19 cellular contexts compared by ENCODE assay signal in the genomic region with DNA sequence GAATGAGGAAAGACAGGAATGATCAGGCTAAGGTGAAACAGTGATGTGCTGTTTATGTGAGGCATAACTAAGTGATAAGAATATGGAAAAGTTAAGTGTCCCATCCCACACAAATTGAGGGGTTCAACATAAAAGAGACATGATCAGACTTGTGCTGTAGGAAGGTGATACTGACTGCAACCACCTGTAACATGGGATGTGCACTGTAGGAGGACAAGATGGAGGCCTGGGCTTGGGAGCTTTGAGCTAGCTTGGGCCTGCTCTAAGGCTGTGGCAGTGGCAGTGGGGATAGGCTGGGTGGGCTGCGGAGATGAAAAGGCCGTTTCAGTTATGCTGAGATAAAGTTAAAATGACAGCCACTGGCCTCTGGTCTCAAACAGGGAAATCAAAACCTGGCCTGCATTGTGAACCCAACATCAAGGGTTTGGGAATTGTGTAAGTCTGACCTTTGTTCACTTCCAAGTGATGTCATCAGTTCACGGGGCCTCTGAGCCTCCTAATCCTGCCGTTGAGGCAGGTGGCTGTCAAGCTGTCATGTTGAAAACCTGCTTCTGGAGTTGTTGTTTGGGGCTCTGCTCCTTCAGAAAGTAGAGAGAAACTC.
A peak's percentile ranks its signal among the peaks of the same experiment; 100 is the strongest.
DNase-seq lines count a peak whose midpoint lies in the region; ATAC-seq, FAIRE-seq and TF ChIP-seq lines count a peak whose summit lies in the region.
"Had no signal": no experiment of that assay in that cellular context is flagged by ENCODE, and none has a peak within 500 bp of the region (broad histone marks: within the 10 kb centered on the region; RNA-seq: fewer than 3 reads in every experiment).

No MANE protein-coding gene starts in this region.

- no peak overlapping the region for H4K91ac ChIP-seq in H1 (replicated peaks; ENCODE audit: insufficient read length, low read length)

- peaks cover 8% of the 10 kb centered on the region for H3K27me3 Mint-ChIP-seq in neural progenitor cell (ENCODE audit: insufficient read depth, low read depth)
- H3K27me3 Mint-ChIP-seq: CD4-positive, CD25-positive, alpha-beta regulatory T cell had no signal

- H3K36me3 Mint-ChIP-seq in neural progenitor cell = no peaks in the 10 kb centered on the region
- H3K36me3 Mint-ChIP-seq: CD4-positive, CD25-positive, alpha-beta regulatory T cell had no signal

- H3F3A ChIP-seq in neural progenitor cell (ENCODE audit: low read depth) = no peaks in the 10 kb centered on the region

- H3K27me3 ChIP-seq in H1 (replicated peaks in 1 of 4; ENCODE audit: control insufficient read depth in 3 of 4, extremely low read depth in 1 of 4, insufficient read depth in 3 of 4, low read length in 3 of 4) (no peaks in the 10 kb centered on the region), neural progenitor cell (no peaks in the 10 kb centered on the region)
- H3K27me3 ChIP-seq: BE2C had no signal

- no peaks in the 10 kb centered on the region for H3K79me1 ChIP-seq in H1 (ENCODE audit: low read depth, low read length)

- no peaks in the 10 kb centered on the region for H3K4me1 Mint-ChIP-seq in neural progenitor cell
- H3K4me1 Mint-ChIP-seq: CD4-positive, CD25-positive, alpha-beta regulatory T cell; GM23338 had no signal

- no peak overlapping the region for H2BK5ac ChIP-seq in H1 (ENCODE audit: low read depth, low read length)

- H3K4me3 ChIP-seq in H1 (ENCODE audit: extremely low read depth in 1 of 4, insufficient read depth in 2 of 4, low read depth in 3 of 4, low read length in 4 of 4) (no peak overlapping the region), neural progenitor cell (no peak overlapping the region)
- H3K4me3 ChIP-seq: GM12878, GM23338 had no signal

- H3K9ac ChIP-seq in H1 (replicated peaks in 1 of 4; ENCODE audit: extremely low read depth in 1 of 4, low read depth in 3 of 4, low read length in 3 of 4) (no peak overlapping the region), neural progenitor cell (no peak overlapping the region)
- H3K9ac ChIP-seq: SK-N-SH had no signal

- H3K56ac ChIP-seq in H1 (replicated peaks; ENCODE audit: insufficient read length, low read depth, low read length) = no peak overlapping the region

- no peaks in the 10 kb centered on the region for H3K9me3 ChIP-seq in H1 (ENCODE audit: insufficient read depth in 2 of 2, low read depth in 1 of 2, low read length in 1 of 2)
- H3K9me3 ChIP-seq in neural progenitor cell (ENCODE audit: low read depth) = no peaks in the 10 kb centered on the region
- H3K9me3 ChIP-seq: BE2C, SK-N-SH had no signal

- no peak overlapping the region for H2AK5ac ChIP-seq in H1 (ENCODE audit: low read depth, low read length)

- H3K27ac ChIP-seq in H1 (ENCODE audit: low read depth, low read length) = no peak overlapping the region
- no peak overlapping the region for H3K27ac ChIP-seq in neural progenitor cell
- H3K27ac ChIP-seq: HL-60 had no signal

- H3K79me2 ChIP-seq in H1 (ENCODE audit: control insufficient read depth in 1 of 2, insufficient read depth in 2 of 2, low read length in 2 of 2) (no peaks in the 10 kb centered on the region), neural progenitor cell (ENCODE audit: low read depth) (no peaks in the 10 kb centered on the region)

- H3K18ac ChIP-seq in H1 (ENCODE audit: extremely low read depth, low read length) = no peak overlapping the region

- no peak overlapping the region for H3K4me2 ChIP-seq in H1 (ENCODE audit: insufficient read depth in 1 of 2, low read depth in 2 of 2, low read length in 2 of 2)
- no peak overlapping the region for H3K4me2 ChIP-seq in neural progenitor cell
- H3K4me2 ChIP-seq: GM23338, SK-N-SH had no signal

- H4K5ac ChIP-seq in H1 (ENCODE audit: insufficient read length, low read depth, low read length) = no peak overlapping the region

- H3K4me1 ChIP-seq in H1 (replicated peaks in 1 of 4; ENCODE audit: control insufficient read depth in 3 of 4, insufficient read depth in 4 of 4, low read length in 3 of 4) (no peaks in the 10 kb centered on the region), neural progenitor cell (no peaks in the 10 kb centered on the region)
- H3K4me1 ChIP-seq: BE2C had no signal

- H3K9me3 Mint-ChIP-seq in neural progenitor cell = no peaks in the 10 kb centered on the region
- H3K9me3 Mint-ChIP-seq: CD4-positive, CD25-positive, alpha-beta regulatory T cell; GM23338 had no signal

- H3K14ac ChIP-seq in H1 (ENCODE audit: insufficient read length) = no peak overlapping the region

- FAIRE-seq in H1 (lab: Jason Lieb, UNC) = no peak
- FAIRE-seq: A204.1, GM12878, GM19239 had no signal

- TF ChIP-seq RAD21 in H1 (IDR thresholded peaks at IDR 0.05 in 1 of 2, conservative IDR thresholded peaks at IDR 0.05 in 1 of 2; ENCODE audit: low read depth in 2 of 2, low read length in 2 of 2) = no peak

- no peak overlapping the region for H3K27ac Mint-ChIP-seq in neural progenitor cell
- H3K27ac Mint-ChIP-seq: CD4-positive, CD25-positive, alpha-beta regulatory T cell; GM23338 had no signal

- CTCF ChIA-PET in H1 (lab: Charles Lee; ENCODE audit: partially characterized antibody) = interaction anchor here (0.6 to 2.9 kb wide), 3 partner anchors 10 to 258 kb away, joined by 3 to 16 read pairs (median 4); no protein-coding TSS in a partner anchor

- no peak overlapping the region for H4K8ac ChIP-seq in H1 (ENCODE audit: extremely low read depth, insufficient read depth, low read length)

- no peak for ATAC-seq in HG03175 (IDR thresholded peaks at IDR 0.05; ENCODE audit: unreplicated experiment)
- no peak for ATAC-seq in omental fat pad (ENCODE audit: low FRiP score)
- ATAC-seq: GM12878, GM23338 had no signal

- H3K23me2 ChIP-seq in H1 (ENCODE audit: low read depth, low read length) = no peaks in the 10 kb centered on the region

- H2BK12ac ChIP-seq in H1 (ENCODE audit: low read depth, low read length) = no peak overlapping the region

- H2BK15ac ChIP-seq in H1 (ENCODE audit: low read length) = no peak overlapping the region

- no peak overlapping the region for H3K23ac ChIP-seq in H1 (ENCODE audit: insufficient read length)

- TF ChIP-seq POLR2A in H1 (IDR thresholded peaks at IDR 0.05; ENCODE audit: control extremely low read depth in 1 of 2, low read depth in 2 of 2, low read length in 2 of 2) = no peak

- no peak overlapping the region for H2BK20ac ChIP-seq in H1 (ENCODE audit: low read length)

- no peak overlapping the region for H3K4me3 Mint-ChIP-seq in neural progenitor cell
- H3K4me3 Mint-ChIP-seq: CD4-positive, CD25-positive, alpha-beta regulatory T cell; GM23338 had no signal

- POLR2A ChIA-PET in H1 (lab: Charles Lee; ENCODE audit: partially characterized antibody) = no interaction called here

- no peak overlapping the region for H3K4ac ChIP-seq in H1 (replicated peaks; ENCODE audit: insufficient read length, low read depth, low read length)

- no peaks in the 10 kb centered on the region for H3K36me3 ChIP-seq in H1 (ENCODE audit: control insufficient read depth in 2 of 4, insufficient read depth in 4 of 4, low read length in 3 of 4)
- H3K36me3 ChIP-seq in neural progenitor cell = no peaks in the 10 kb centered on the region
- H3K36me3 ChIP-seq: BE2C had no signal

- H2AFZ ChIP-seq in H1 (ENCODE audit: low read length) (peak overlapping the region; percentile 63; the same call in 1 of the 2 replicates), neural progenitor cell (replicated peaks) (no peak overlapping the region)
- H2AFZ ChIP-seq: GM23338 had no signal

- no peak overlapping the region for H2BK120ac ChIP-seq in H1 (replicated peaks; ENCODE audit: low read depth, low read length)

- 96% methylated on average over 4 of the region's 4 CpGs; no CpG with 5 or more reads in 1 of the 2 experiments for WGBS in H1 (ENCODE audit: extremely low coverage in 1 of 2, insufficient coverage in 1 of 2, insufficient read length in 1 of 2, insufficient replicate concordance in 2 of 2, low coverage in 1 of 2, low lambda C conversion rate in 2 of 2, missing lambda C conversion rate in 1 of 2), 2 experiments

- TF ChIP-seq CTCF in H1 (IDR thresholded peaks at IDR 0.05; ENCODE audit: control extremely low read depth in 1 of 3, insufficient read depth in 1 of 3, low read depth in 1 of 3, low read length in 3 of 3) (no peak), neural progenitor cell (IDR thresholded peaks at IDR 0.05) (no peak), omental fat pad (IDR thresholded peaks at IDR 0.05) (no peak)

- TF ChIP-seq EP300 in H1 (IDR thresholded peaks at IDR 0.05; ENCODE audit: borderline replicate concordance in 1 of 2, low read depth in 2 of 2, low read length in 2 of 2) = no peak

- H4K20me1 ChIP-seq in H1 (replicated peaks in 1 of 2; ENCODE audit: control insufficient read depth in 1 of 2, insufficient read depth in 2 of 2, low read length in 2 of 2) (no peaks in the 10 kb centered on the region), neural progenitor cell (ENCODE audit: low read depth) (no peaks in the 10 kb centered on the region)

- DNase-seq in COLO668 (lab: John Stamatoyannopoulos, UW; ENCODE audit: unreplicated experiment) = peak; percentile 19
- peak; percentile 5 for DNase-seq in LoVo (ENCODE audit: low spot score)
- DNase-seq in H1 (ENCODE audit: low read depth in 1 of 2, low spot score in 2 of 2) = no peak
- peak; percentile 10 for DNase-seq in neural progenitor cell (ENCODE audit: low spot score)
- no peak for DNase-seq in SKM-1 (lab: John Stamatoyannopoulos, UW; ENCODE audit: unreplicated experiment)
- DNase-seq in omental fat pad (ENCODE audit: low spot score) = no peak
- DNase-seq: BE2C; CD4-positive, CD25-positive, alpha-beta regulatory T cell; DMS153; EL; NCI-H1092 treated with DMSO at 0.1 percent for 48 hours; Right ventricle myocardium superior; SK-N-SH had no signal

TF ChIP-seq in H1, 55 proteins besides CTCF, POLR2A, EP300 and RAD21:
- TF ChIP-seq SP1 (IDR thresholded peaks at IDR 0.05; ENCODE audit: low read depth, low read length) = no peak
- TF ChIP-seq JUND (IDR thresholded peaks at IDR 0.05; ENCODE audit: low read length) = no peak
- TF ChIP-seq NANOG (IDR thresholded peaks at IDR 0.05; ENCODE audit: insufficient read depth, low read depth, low read length, poor library complexity, severe bottlenecking) = no peak
- no peak for TF ChIP-seq SAP30 (IDR thresholded peaks at IDR 0.05; ENCODE audit: insufficient read depth, insufficient replicate concordance, low read length)
- no peak for TF ChIP-seq ATF2 (IDR thresholded peaks at IDR 0.05; ENCODE audit: low read length)

Comparison
In these comparisons a context has a peak if more than half of its experiments do, and no peak if none do; other contexts are left out.
1. DNase-seq: peak in COLO668 (single experiment), LoVo (single experiment) and neural progenitor cell (single experiment); none in H1 (0 of 2), SKM-1 (single experiment) and omental fat pad (single experiment).